In the genomic region with DNA sequence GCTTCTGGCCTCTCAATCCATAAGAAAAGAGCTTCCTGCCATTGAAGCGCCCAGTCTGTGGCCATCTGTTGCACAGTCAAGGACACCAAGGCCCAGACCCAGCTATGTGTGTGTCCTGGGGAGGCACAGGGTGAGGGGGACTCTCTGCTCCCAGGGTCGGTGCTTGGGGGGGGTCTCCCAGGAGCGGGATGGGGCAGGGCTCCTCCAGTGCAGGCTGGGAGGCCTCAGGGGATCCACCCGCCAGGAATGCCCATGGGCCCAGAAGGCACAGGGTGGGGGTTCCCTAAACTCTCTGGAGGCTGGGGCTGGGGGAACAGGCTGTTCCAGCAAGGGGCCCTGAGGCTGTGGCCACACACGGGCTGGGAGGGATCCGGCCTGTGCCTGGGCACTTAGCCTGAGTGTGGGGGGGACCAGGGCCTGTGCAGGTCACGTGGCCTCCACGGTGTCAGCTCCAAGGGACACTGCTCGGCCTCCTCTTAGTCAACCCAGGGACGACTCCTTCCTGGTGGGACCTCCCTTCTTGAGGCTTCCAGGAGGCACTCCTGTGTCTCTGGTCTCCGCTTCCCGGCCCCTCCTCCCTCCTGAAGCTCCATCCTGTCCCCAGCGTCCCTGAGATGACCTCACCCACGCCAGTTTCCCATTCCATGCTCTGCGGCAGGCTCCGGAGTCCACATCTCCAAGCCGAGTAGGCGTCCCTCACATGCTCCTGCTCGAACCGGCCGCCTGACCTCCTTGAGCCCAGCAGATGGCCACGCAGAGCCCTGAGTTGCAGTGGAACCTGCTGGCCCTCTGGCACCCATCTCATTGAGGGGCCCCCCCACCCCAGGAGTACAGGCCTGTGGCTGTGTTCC, we compare ENCODE assay signal across 9 cellular contexts. TPM values are rescaled to one million over a fixed set of nuclear protein-coding genes. Genes with fewer than 3 reads are reported as not detected.
DNase-seq lines count a peak whose midpoint lies in the region; ATAC-seq and TF ChIP-seq lines count a peak whose summit lies in the region.
"Had no signal": no experiment of that assay in that cellular context is flagged by ENCODE, and none has a peak within 500 bp of the region (broad histone marks: within the 10 kb centered on the region; RNA-seq: fewer than 3 reads in every experiment).

No MANE protein-coding gene starts in this region.

- H3K4me1 ChIP-seq in endodermal cell (ENCODE audit: control insufficient read depth, insufficient read depth, low read length) (no peaks in the 10 kb centered on the region), mesendoderm (ENCODE audit: control insufficient read depth, low read depth, low read length) (no peaks in the 10 kb centered on the region)
- H3K4me1 ChIP-seq in CD4-positive, alpha-beta memory T cell (ENCODE audit: insufficient read depth, low read length), result no peaks in the 10 kb centered on the region

- H3K4me2 ChIP-seq in mesendoderm (ENCODE audit: low read length), result no peak overlapping the region

- H2AK5ac ChIP-seq in mesendoderm (ENCODE audit: low read length), result no peak overlapping the region

- peaks cover 6% of the 10 kb centered on the region for H3K27me3 Mint-ChIP-seq in endodermal cell (ENCODE audit: insufficient read depth)
- peaks cover 0 to 7% of the 10 kb centered on the region in 2 donors for H3K27me3 Mint-ChIP-seq in CD4-positive, alpha-beta memory T cell

- no peak overlapping the region for H3K23ac ChIP-seq in mesendoderm (ENCODE audit: low read length)

- no peak overlapping the region for H4K8ac ChIP-seq in mesendoderm (ENCODE audit: low read depth, low read length)

- H3K4ac ChIP-seq in mesendoderm (ENCODE audit: low read depth, low read length), result no peak overlapping the region

- DNase-seq in Ammon's horn (ENCODE audit: low spot score), result peak; percentile 82
- DNase-seq in NCI-H2196 (lab: John Stamatoyannopoulos, UW; ENCODE audit: unreplicated experiment), result peak; percentile 71
- peak; percentile 88 for DNase-seq in endodermal cell
- peak; percentile 82 for DNase-seq in mesendoderm
- DNase-seq in putamen (ENCODE audit: low spot score), result no peak
- no peak for DNase-seq in CD4-positive, alpha-beta memory T cell
- DNase-seq: NCI-H2081 had no signal

- no peaks in the 10 kb centered on the region for H3K79me2 ChIP-seq in mesendoderm (ENCODE audit: control insufficient read depth, insufficient read depth, low read length)

- H3K27ac ChIP-seq in endodermal cell (ENCODE audit: low read depth, low read length), result no peak overlapping the region
- no peak overlapping the region for H3K27ac ChIP-seq in mesendoderm (ENCODE audit: low read depth, low read length)
- no peak overlapping the region for H3K27ac ChIP-seq in CD4-positive, alpha-beta memory T cell (ENCODE audit: low read depth, low read length)

- no peaks in the 10 kb centered on the region for H3K9me3 ChIP-seq in endodermal cell (ENCODE audit: control insufficient read depth, low read length)
- no peaks in the 10 kb centered on the region for H3K9me3 ChIP-seq in CD4-positive, alpha-beta memory T cell (ENCODE audit: control insufficient read depth in 1 of 2, low read length in 2 of 2)

- H3K27me3 ChIP-seq in endodermal cell (ENCODE audit: control insufficient read depth, insufficient read depth, low read length, poor library complexity, severe bottlenecking), result no peaks in the 10 kb centered on the region
- H3K27me3 ChIP-seq in mesendoderm (ENCODE audit: insufficient read depth, low read length, poor library complexity), result no peaks in the 10 kb centered on the region
- no peaks in the 10 kb centered on the region for H3K27me3 ChIP-seq in CD4-positive, alpha-beta memory T cell (ENCODE audit: insufficient read depth, low read length)

- H2BK5ac ChIP-seq in mesendoderm (ENCODE audit: low read length), result no peak overlapping the region

- no peak overlapping the region for H2BK120ac ChIP-seq in mesendoderm (ENCODE audit: low read depth, low read length)

- WGBS in endodermal cell (ENCODE audit: insufficient coverage in 1 of 2, insufficient read length in 1 of 2), 2 experiments, result 79 to 83% methylated on average over 16 to 22 of the region's 22 CpGs
- no CpG with 5 or more reads among the region's 22 CpGs for WGBS in mesendoderm (ENCODE audit: extremely low coverage, insufficient coverage, low lambda C conversion rate)

- no peak overlapping the region for H3K18ac ChIP-seq in mesendoderm (ENCODE audit: low read length)

- CTCF ChIA-PET in CD4-positive, alpha-beta memory T cell (lab: Charles Lee; ENCODE audit: partially characterized antibody), result no interaction called here

- intact Hi-C loops in CD4-positive, alpha-beta memory T cell (cut with micrococcal nuclease), result no loop called here

- no peak for ATAC-seq in HG03280 (IDR thresholded peaks at IDR 0.05; ENCODE audit: unreplicated experiment)
- ATAC-seq in GM18909 (IDR thresholded peaks at IDR 0.05; ENCODE audit: poor library complexity, unreplicated experiment), result no peak

- H3K36me3 ChIP-seq in endodermal cell (ENCODE audit: control insufficient read depth, insufficient read depth, low read length) (no peaks in the 10 kb centered on the region), mesendoderm (ENCODE audit: control insufficient read depth, insufficient read depth, low read length) (no peaks in the 10 kb centered on the region)
- no peaks in the 10 kb centered on the region for H3K36me3 ChIP-seq in CD4-positive, alpha-beta memory T cell (ENCODE audit: insufficient read depth, low read length)

- POLR2A ChIA-PET in CD4-positive, alpha-beta memory T cell (lab: Charles Lee; ENCODE audit: partially characterized antibody), result no interaction called here

- H3K9ac ChIP-seq in endodermal cell (ENCODE audit: extremely low read depth, low read length, poor library complexity, severe bottlenecking) (no peak overlapping the region), mesendoderm (ENCODE audit: low read length) (no peak overlapping the region)

- H3K9me3 Mint-ChIP-seq in endodermal cell, result no peaks in the 10 kb centered on the region
- no peaks in the 10 kb centered on the region for H3K9me3 Mint-ChIP-seq in CD4-positive, alpha-beta memory T cell

- H3K4me3 ChIP-seq in endodermal cell (ENCODE audit: low read length) (no peak overlapping the region), mesendoderm (ENCODE audit: low read length) (no peak overlapping the region)
- no peak overlapping the region for H3K4me3 ChIP-seq in CD4-positive, alpha-beta memory T cell (ENCODE audit: low read length in 2 of 2)

- H3K27ac Mint-ChIP-seq in endodermal cell, result no peak overlapping the region
- H3K27ac Mint-ChIP-seq in CD4-positive, alpha-beta memory T cell, result no peak overlapping the region

- peak; percentile 70 for TF ChIP-seq CTCF in endodermal cell (conservative IDR thresholded peaks at IDR 0.05)

- no peak overlapping the region for H3K4me3 Mint-ChIP-seq in endodermal cell
- no peak overlapping the region for H3K4me3 Mint-ChIP-seq in CD4-positive, alpha-beta memory T cell

- no peak overlapping the region for H2BK15ac ChIP-seq in mesendoderm (replicated peaks; ENCODE audit: low read depth)

- no peak overlapping the region for H4K5ac ChIP-seq in mesendoderm (ENCODE audit: low read length)

- no peaks in the 10 kb centered on the region for H3K36me3 Mint-ChIP-seq in endodermal cell (ENCODE audit: low read depth)
- no peaks in the 10 kb centered on the region for H3K36me3 Mint-ChIP-seq in CD4-positive, alpha-beta memory T cell

- H3K4me1 Mint-ChIP-seq in endodermal cell, result no peaks in the 10 kb centered on the region
- no peaks in the 10 kb centered on the region for H3K4me1 Mint-ChIP-seq in CD4-positive, alpha-beta memory T cell

- H3K79me1 ChIP-seq in mesendoderm (ENCODE audit: low read length), result no peaks in the 10 kb centered on the region

- no peak overlapping the region for H3K56ac ChIP-seq in mesendoderm (ENCODE audit: low read length)

RNA-seq across cellular contexts. Expression of gene BAHCC1, which starts 23.1 kb away (rescaled TPM):
- total RNA-seq in endodermal cell, result 10 to 100 TPM; 63.9 to 78.1 TPM
- 40.3 TPM for polyA plus RNA-seq in endodermal cell (2013, experiment 1 of 2)
- 37.2 TPM for polyA plus RNA-seq in endodermal cell (2013, experiment 2 of 2)
- 1.6 TPM for polyA plus RNA-seq in mesendoderm (2013, experiment 1 of 2)
- 2.1 TPM for polyA plus RNA-seq in mesendoderm (2013, experiment 2 of 2)
- not detected for total RNA-seq in CD4-positive, alpha-beta memory T cell
- polyA plus RNA-seq in CD4-positive, alpha-beta memory T cell, result not detected

Comparison
In these comparisons a context has a peak if more than half of its experiments do, and no peak if none do; other contexts are left out.
1. DNase-seq: peak in Ammon's horn (single experiment), NCI-H2196 (single experiment), endodermal cell (single experiment) and mesendoderm (single experiment); none in putamen (single experiment) and CD4-positive, alpha-beta memory T cell (0 of 5).
2. RNA of gene BAHCC1, which starts 23.1 kb away (total RNA-seq): 63.9 to 78.1 TPM in endodermal cell; not detected in CD4-positive, alpha-beta memory T cell; every median in the first group is over 10 times any median in the second.